In genomic region chr17:44759096-44759915, GRCh38 we compare ENCODE assay signal across 9 cellular contexts. TPM values are rescaled to one million over a fixed set of nuclear protein-coding genes. Genes with fewer than 3 reads are reported as not detected.
DNase-seq lines count a peak whose midpoint lies in the region; ATAC-seq and TF ChIP-seq lines count a peak whose summit lies in the region.
"Had no signal": no experiment of that assay in that cellular context is flagged by ENCODE, and none has a peak within 500 bp of the region (broad histone marks: within the 10 kb centered on the region; RNA-seq: fewer than 3 reads in every experiment).

No MANE protein-coding gene starts in this region.

- H2AFZ ChIP-seq in Karpas-422 (ENCODE audit: low read length), result no peak overlapping the region

- H3K27me3 ChIP-seq in GM06990 (replicated peaks; ENCODE audit: control insufficient read depth, insufficient read depth, low read length) (peaks cover 4% of the 10 kb centered on the region; the same call in 1 of the 2 replicates), Peyer's patch (peaks cover 0 to 15% of the 10 kb centered on the region in 2 donors), psoas muscle (ENCODE audit: insufficient read depth in 3 of 3, low read length in 2 of 3) (peaks cover 0 to 45% (median 10%) of the 10 kb centered on the region in 3 donors), Karpas-422 (ENCODE audit: low read length) (no peaks in the 10 kb centered on the region)

- H3K9ac ChIP-seq in Karpas-422 (ENCODE audit: low read length), result no peak overlapping the region

- 7 to 11% (median 9%) methylated on average over 32 to 57 of the region's 58 CpGs for WGBS in psoas muscle, 3 donors

- TF ChIP-seq CTCF in GM06990 (IDR thresholded peaks at IDR 0.05; ENCODE audit: insufficient read depth, low read length, poor library complexity, severe bottlenecking) (no peak), Peyer's patch (IDR thresholded peaks at IDR 0.05) (no peak), fibroblast of pulmonary artery (IDR thresholded peaks at IDR 0.05; ENCODE audit: low read length, missing control alignments) (no peak), psoas muscle (IDR thresholded peaks at IDR 0.05) (no peak)

- DNase-seq in GM06990 (ENCODE audit: extremely low read depth, insufficient read length) (no peak), Peyer's patch (peak in 1 of 3 donors; percentile 48), fibroblast of pulmonary artery (ENCODE audit: low read depth) (no peak), psoas muscle (no peak), NCI-H128 (lab: John Stamatoyannopoulos, UW; ENCODE audit: unreplicated experiment) (no peak), activated gamma-delta T cell treated with Interleukin-2 at 50 U/mL for 16 hours (no peak), NCI-H187 treated with DMSO at 0.1 percent for 48 hours (lab: John Stamatoyannopoulos, UW) (no peak), Karpas-422 (no peak)

- H3K36me3 ChIP-seq in GM06990 (ENCODE audit: control insufficient read depth, insufficient read depth, low read length), result no peaks in the 10 kb centered on the region; the same call in 1 of the 2 replicates
- H3K36me3 ChIP-seq in Peyer's patch, result no peaks in the 10 kb centered on the region
- no peaks in the 10 kb centered on the region for H3K36me3 ChIP-seq in psoas muscle (ENCODE audit: insufficient read depth in 1 of 2, low read depth in 1 of 2)
- H3K36me3 ChIP-seq in Karpas-422 (ENCODE audit: insufficient read depth, low read length), result no peaks in the 10 kb centered on the region

- H3K9me2 ChIP-seq in Karpas-422 (replicated peaks; ENCODE audit: insufficient read depth, low read length), result no peaks in the 10 kb centered on the region

- H3K4me2 ChIP-seq in Karpas-422 (ENCODE audit: low read depth, low read length, poor library complexity, severe bottlenecking), result no peak overlapping the region

- H3K27ac ChIP-seq in Peyer's patch (no peak overlapping the region), psoas muscle (no peak overlapping the region), Karpas-422 (ENCODE audit: low read length) (no peak overlapping the region)
- H3K27ac ChIP-seq: RWPE1 had no signal

- H3K79me2 ChIP-seq in Karpas-422 (ENCODE audit: low read length), result no peaks in the 10 kb centered on the region

- H3K9me3 ChIP-seq in Peyer's patch, result no peaks in the 10 kb centered on the region
- no peaks in the 10 kb centered on the region for H3K9me3 ChIP-seq in psoas muscle
- no peaks in the 10 kb centered on the region for H3K9me3 ChIP-seq in Karpas-422 (ENCODE audit: low read length)

- TF ChIP-seq POLR2A in Peyer's patch (IDR thresholded peaks at IDR 0.05), result no peak

- ATAC-seq in psoas muscle, result no peak

- H4K20me1 ChIP-seq in Karpas-422 (ENCODE audit: insufficient read depth, low read depth, low read length), result no peaks in the 10 kb centered on the region

- peaks cover 0 to 10% (median 4%) of the 10 kb centered on the region in 4 donors for H3K4me1 ChIP-seq in Peyer's patch
- H3K4me1 ChIP-seq in psoas muscle, result peaks cover 6% of the 10 kb centered on the region
- no peaks in the 10 kb centered on the region for H3K4me1 ChIP-seq in Karpas-422 (ENCODE audit: low read length)

- intact Hi-C loops in psoas muscle (cut with DNase I), result no loop called here

- peak overlapping the region; percentile 33; the same call in 1 of the 2 replicates for H3K4me3 ChIP-seq in GM06990 (replicated peaks; ENCODE audit: low read depth, low read length)
- peak overlapping the region; percentile 26 to 55 (median 52) for H3K4me3 ChIP-seq in Peyer's patch
- peak overlapping the region; percentile 40 for H3K4me3 ChIP-seq in fibroblast of pulmonary artery (replicated peaks; ENCODE audit: low read depth, low read length)
- H3K4me3 ChIP-seq in psoas muscle, result peak overlapping the region; percentile 58
- H3K4me3 ChIP-seq in Karpas-422 (ENCODE audit: low read length), result no peak overlapping the region

RNA-seq across cellular contexts. Expression of gene ADAM11, which starts 0.5 kb away (rescaled TPM):
- total RNA-seq in Peyer's patch (1 to 10 TPM in 1 of 4 donors, under 1 TPM in 1, not detected in 2; 0.67 to 1.4 TPM), psoas muscle (under 1 TPM in 2 of 4 donors, not detected in 2; 0.15 to 0.26 TPM)
- polyA plus RNA-seq in psoas muscle, result under 1 TPM; 0.03 to 0.21 (median 0.05) TPM
- total RNA-seq in Karpas-422 (2014; rRNA removed; shearing (Covaris generic); ENCODE audit: low replicate concordance), result 1.3 and 1.7 TPM in 2 replicates

RNA-seq across cellular contexts. Expression of gene DBF4B, which starts 50.8 kb away (rescaled TPM):
- total RNA-seq in Peyer's patch, result 10 to 100 TPM in 1 of 4 donors, 1 to 10 TPM in 3; 2.6 to 16.5 (median 4.1) TPM
- total RNA-seq in psoas muscle, result 1 to 10 TPM; 2.0 to 3.9 (median 3.1) TPM
- polyA plus RNA-seq in psoas muscle, result 1 to 10 TPM in 2 of 3 donors, under 1 TPM in 1; 0.79 to 5.0 (median 3.2) TPM
- total RNA-seq in Karpas-422 (2014; rRNA removed; shearing (Covaris generic); ENCODE audit: low replicate concordance), result 11.6 and 16.2 TPM in 2 replicates
